Comparison of ENCODE assay signal across 19 cellular contexts in the genomic region with DNA sequence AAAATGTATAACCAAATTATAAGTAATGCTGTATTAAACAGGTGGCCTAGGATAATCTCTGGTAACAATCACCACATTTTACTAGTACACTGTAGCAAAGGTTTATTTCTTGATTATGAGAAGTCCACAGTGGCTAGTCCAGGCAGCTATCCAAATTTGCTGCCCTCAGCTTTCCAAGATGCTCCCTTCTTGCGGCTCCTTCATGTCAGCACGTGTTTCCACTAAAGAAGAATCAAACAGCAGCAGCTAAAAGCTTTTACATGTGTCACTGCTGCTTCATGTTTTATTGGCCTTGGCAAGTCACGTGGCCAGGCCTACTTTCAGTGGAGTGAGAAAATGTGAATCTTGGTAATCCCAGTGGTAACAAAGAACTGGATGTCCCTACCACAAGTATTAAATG. TPM values are rescaled to one million over a fixed set of nuclear protein-coding genes. Genes with fewer than 3 reads are reported as not detected.
DNase-seq lines count a peak whose midpoint lies in the region; ATAC-seq and TF ChIP-seq lines count a peak whose summit lies in the region.
"Had no signal": no experiment of that assay in that cellular context is flagged by ENCODE, and none has a peak within 500 bp of the region (broad histone marks: within the 10 kb centered on the region; RNA-seq: fewer than 3 reads in every experiment).

No MANE protein-coding gene starts in this region.

- H3K27me3 Mint-ChIP-seq in effector memory CD8-positive, alpha-beta T cell = no peaks in the 10 kb centered on the region
- H3K27me3 Mint-ChIP-seq: naive thymus-derived CD8-positive, alpha-beta T cell had no signal

- DNase-seq in BJ (ENCODE audit: low read depth) (peak; percentile 44), RPMI8226 (peak; percentile 10), fibroblast of the aortic adventitia (ENCODE audit: low read depth) (peak; percentile 48), posterior vena cava (ENCODE audit: low spot score) (peak; percentile 54), DMS114 treated with DMSO at 0.1 percent for 48 hours (lab: John Stamatoyannopoulos, UW; ENCODE audit: unreplicated experiment) (no peak), NCI-H128 (lab: John Stamatoyannopoulos, UW; ENCODE audit: unreplicated experiment) (no peak), thyroid gland (no peak)
- DNase-seq in effector memory CD8-positive, alpha-beta T cell = no peak
- DNase-seq: activated CD4-positive, alpha-beta T cell treated with anti-CD3 and anti-CD28 coated beads, Interleukin-2, amount 50 U/mL, for 4 hours; BE2C; DMS79; MM.1S; naive thymus-derived CD8-positive, alpha-beta T cell; NCI-H2107; T1000; upper lobe of right lung had no signal

- TF ChIP-seq CTCF in BJ (IDR thresholded peaks at IDR 0.05; ENCODE audit: insufficient read depth, low read depth, low read length) (no peak), fibroblast of the aortic adventitia (IDR thresholded peaks at IDR 0.05; ENCODE audit: insufficient read depth, low read length) (no peak), thyroid gland (IDR thresholded peaks at IDR 0.05) (no peak)

- POLR2A ChIA-PET in BJ (lab: Charles Lee) = no interaction called here

- H3K9me3 Mint-ChIP-seq in effector memory CD8-positive, alpha-beta T cell = peaks cover 0 to 1% of the 10 kb centered on the region in 2 donors
- H3K9me3 Mint-ChIP-seq: naive thymus-derived CD8-positive, alpha-beta T cell had no signal

- H3K9me3 ChIP-seq in thyroid gland = no peaks in the 10 kb centered on the region
- H3K9me3 ChIP-seq: BE2C, SJSA1, upper lobe of right lung had no signal

- H3K4me1 Mint-ChIP-seq in effector memory CD8-positive, alpha-beta T cell (ENCODE audit: low read depth in 2 of 2) = peaks cover 0 to under 1% of the 10 kb centered on the region in 2 donors

- H3K4me3 ChIP-seq in BJ (ENCODE audit: low read depth, low read length) (no peak overlapping the region), fibroblast of the aortic adventitia (ENCODE audit: low read depth, low read length) (no peak overlapping the region), thyroid gland (replicated peaks in 1 of 3) (no peak overlapping the region)
- H3K4me3 ChIP-seq: SJSA1, upper lobe of right lung had no signal

- no peak overlapping the region for H3K4me3 Mint-ChIP-seq in effector memory CD8-positive, alpha-beta T cell
- H3K4me3 Mint-ChIP-seq: naive thymus-derived CD8-positive, alpha-beta T cell; stimulated activated effector memory CD8-positive, alpha-beta T cell treated with anti-CD3 and anti-CD28 coated beads, Interleukin-12 subunit alpha, Interleukin-12 subunit beta, amount 100 ng/mL, for 72 hours had no signal

- peaks cover 0 to 8% of the 10 kb centered on the region in 2 donors for H3K4me1 ChIP-seq in thyroid gland
- H3K4me1 ChIP-seq: BE2C, upper lobe of right lung had no signal

- no peak overlapping the region for H3K27ac Mint-ChIP-seq in effector memory CD8-positive, alpha-beta T cell
- H3K27ac Mint-ChIP-seq: naive thymus-derived CD8-positive, alpha-beta T cell; stimulated activated effector memory CD8-positive, alpha-beta T cell treated with anti-CD3 and anti-CD28 coated beads, Interleukin-12 subunit alpha, Interleukin-12 subunit beta, amount 100 ng/mL, for 72 hours had no signal

- no peaks in the 10 kb centered on the region for H3K36me3 Mint-ChIP-seq in effector memory CD8-positive, alpha-beta T cell (ENCODE audit: insufficient read depth)
- H3K36me3 Mint-ChIP-seq: naive thymus-derived CD8-positive, alpha-beta T cell; stimulated activated effector memory CD8-positive, alpha-beta T cell treated with anti-CD3 and anti-CD28 coated beads, Interleukin-12 subunit alpha, Interleukin-12 subunit beta, amount 100 ng/mL, for 72 hours had no signal

- no peak for TF ChIP-seq POLR2A in thyroid gland (IDR thresholded peaks at IDR 0.05)

- H3K27me3 ChIP-seq in BJ (ENCODE audit: control insufficient read depth, insufficient read depth, low read length) (no peaks in the 10 kb centered on the region), thyroid gland (no peaks in the 10 kb centered on the region)
- H3K27me3 ChIP-seq: BE2C, SJSA1, upper lobe of right lung had no signal

- intact Hi-C loops in posterior vena cava (cut with DNase I) (loop anchor here in 1 of 2 donors (10.0 kb wide), 1 partner anchor 489 kb away; no protein-coding TSS in a partner anchor), thyroid gland (cut with DNase I) (no loop called here)

- no peak for ATAC-seq in effector memory CD8-positive, alpha-beta T cell (replicated peaks)
- ATAC-seq: left lobe of liver; naive thymus-derived CD8-positive, alpha-beta T cell; stimulated activated effector memory CD8-positive, alpha-beta T cell treated with anti-CD3 and anti-CD28 coated beads, Interleukin-12 subunit alpha, Interleukin-12 subunit beta, amount 100 ng/mL, for 72 hours; upper lobe of right lung had no signal

- WGBS in thyroid gland, 2 donors = 68 to 95% methylated on average over 3 of the region's 3 CpGs

- no peak overlapping the region for H3K27ac ChIP-seq in thyroid gland
- H3K27ac ChIP-seq: SJSA1, upper lobe of right lung had no signal

- CTCF ChIA-PET in BJ (lab: Yijun Ruan, JAX) = interaction anchor here (0.5 kb wide), 1 partner anchor 24 kb away, joined by 3 read pairs; no protein-coding TSS in a partner anchor

- no peaks in the 10 kb centered on the region; the same call in 1 of the 2 replicates for H3K36me3 ChIP-seq in BJ (ENCODE audit: control insufficient read depth, insufficient read depth, low read length)
- H3K36me3 ChIP-seq in thyroid gland = no peaks in the 10 kb centered on the region
- H3K36me3 ChIP-seq: BE2C, SJSA1, upper lobe of right lung had no signal

RNA-seq across cellular contexts. Expression of a gene that starts 5.6 kb away (rescaled TPM):
- 13.9 and 14.5 TPM in 2 replicates for polyA plus RNA-seq in BJ (2011; rRNA removed)
- polyA minus RNA-seq in BJ (2011; rRNA and poly(A)+ RNA removed) = 77.8 and 128 TPM in 2 replicates
- total RNA-seq in fibroblast of the aortic adventitia (ENCODE audit: low replicate concordance) = 68.4 and 84.1 TPM in 2 replicates
- 100 to 1,000 TPM in 1 of 2 donors, 10 to 100 TPM in 1; 87.1 to 109 TPM for total RNA-seq in posterior vena cava
- total RNA-seq in thyroid gland = 100 to 1,000 TPM; 116 to 171 (median 152) TPM
- total RNA-seq: naive thymus-derived CD8-positive, alpha-beta T cell had no signal
- polyA plus RNA-seq: naive thymus-derived CD8-positive, alpha-beta T cell had no signal

Comparison
In these comparisons a context has a peak if more than half of its experiments do, and no peak if none do; other contexts are left out.
1. DNase-seq: peak in BJ (single experiment), RPMI8226 (single experiment), fibroblast of the aortic adventitia (single experiment) and posterior vena cava (single experiment); none in DMS114 treated with DMSO at 0.1 percent for 48 hours (single experiment), NCI-H128 (single experiment), effector memory CD8-positive, alpha-beta T cell (0 of 3) and thyroid gland (0 of 2).